Comparison of ENCODE assay signal across 13 cellular contexts in genomic region chr9:17800397-17800796, GRCh38.
A peak's percentile ranks its signal among the peaks of the same experiment; 100 is the strongest.
DNase-seq lines count a peak whose midpoint lies in the region; TF ChIP-seq lines count a peak whose summit lies in the region.
"Had no signal": no experiment of that assay in that cellular context is flagged by ENCODE, and none has a peak within 500 bp of the region (broad histone marks: within the 10 kb centered on the region; RNA-seq: fewer than 3 reads in every experiment).

No MANE protein-coding gene starts in this region.

- TF ChIP-seq POLR2A in breast epithelium (IDR thresholded peaks at IDR 0.05): no peak

- no peak for TF ChIP-seq CTCF in brain (conservative IDR thresholded peaks at IDR 0.05)
- TF ChIP-seq CTCF in breast epithelium (IDR thresholded peaks at IDR 0.05): no peak
- TF ChIP-seq CTCF in A673 (conservative IDR thresholded peaks at IDR 0.05; ENCODE audit: low read depth, low read length): no peak

- H3K27ac Mint-ChIP-seq in brain: peak overlapping the region in 3 of 5 experiments; percentile 52 to 89 (median 57)
- H3K27ac Mint-ChIP-seq: CD14-positive monocyte; CD8-positive, alpha-beta T cell; HFFc6 had no signal

- H4K5ac ChIP-seq in mesendoderm (ENCODE audit: low read length): no peak overlapping the region

- H3K9me3 Mint-ChIP-seq in brain: no peaks in the 10 kb centered on the region
- H3K9me3 Mint-ChIP-seq: CD14-positive monocyte; CD8-positive, alpha-beta T cell; HFFc6 had no signal

- peak; percentile 21 for DNase-seq in NCI-H446 treated with DMSO at 0.1 percent for 48 hours (lab: John Stamatoyannopoulos, UW)
- no peak for DNase-seq in NCI-H446 (lab: John Stamatoyannopoulos, UW)
- DNase-seq in NCI-H69 (lab: John Stamatoyannopoulos, UW): peak; percentile 18
- peak; percentile 80 for DNase-seq in mesendoderm
- no peak for DNase-seq in breast epithelium (ENCODE audit: low spot score in 2 of 2)
- no peak for DNase-seq in A673 (ENCODE audit: low spot score)
- DNase-seq: CD8-positive, alpha-beta T cell; COR-L47; DMS53; HCEC 1CT; HFFc6 had no signal

- peaks cover 4% of the 10 kb centered on the region for H3K4me1 Mint-ChIP-seq in brain
- H3K4me1 Mint-ChIP-seq: CD14-positive monocyte had no signal

- no peak overlapping the region for H2BK120ac ChIP-seq in mesendoderm (ENCODE audit: low read depth, low read length)

- H4K8ac ChIP-seq in mesendoderm (ENCODE audit: low read depth, low read length): no peak overlapping the region

- WGBS in mesendoderm (ENCODE audit: extremely low coverage, insufficient coverage, low lambda C conversion rate): no CpG with 5 or more reads among the region's 1 CpG

- H2BK5ac ChIP-seq in mesendoderm (ENCODE audit: low read length): peak overlapping the region; percentile 24

- H3K79me2 ChIP-seq in mesendoderm (ENCODE audit: control insufficient read depth, insufficient read depth, low read length): no peaks in the 10 kb centered on the region

- CTCF ChIA-PET in A673 (lab: Charles Lee): no interaction called here

- peaks cover 5% of the 10 kb centered on the region for H3K27me3 Mint-ChIP-seq in brain

- H3K27me3 ChIP-seq in mesendoderm (ENCODE audit: insufficient read depth, low read length, poor library complexity) (no peaks in the 10 kb centered on the region), breast epithelium (no peaks in the 10 kb centered on the region), A673 (replicated peaks; ENCODE audit: insufficient read depth, low read depth, low read length, poor library complexity) (no peaks in the 10 kb centered on the region)

- H3K4me2 ChIP-seq in mesendoderm (ENCODE audit: low read length): no peak overlapping the region

- H2BK15ac ChIP-seq in mesendoderm (replicated peaks; ENCODE audit: low read depth): no peak overlapping the region

- no peak overlapping the region for H3K4me3 Mint-ChIP-seq in brain
- H3K4me3 Mint-ChIP-seq: CD14-positive monocyte; CD8-positive, alpha-beta T cell; HFFc6 had no signal

- no peaks in the 10 kb centered on the region for H3K36me3 ChIP-seq in mesendoderm (ENCODE audit: control insufficient read depth, insufficient read depth, low read length)
- no peaks in the 10 kb centered on the region for H3K36me3 ChIP-seq in breast epithelium
- H3K36me3 ChIP-seq in A673 (ENCODE audit: insufficient read depth, low read length, poor library complexity, severe bottlenecking): no peaks in the 10 kb centered on the region

- H3K27ac ChIP-seq in mesendoderm (ENCODE audit: low read depth, low read length) (peak overlapping the region; percentile 4), breast epithelium (no peak overlapping the region), A673 (ENCODE audit: low read depth, low read length, poor library complexity, severe bottlenecking) (no peak overlapping the region)

- no peaks in the 10 kb centered on the region for H3K36me3 Mint-ChIP-seq in brain
- H3K36me3 Mint-ChIP-seq: CD14-positive monocyte; CD8-positive, alpha-beta T cell had no signal

- H3K56ac ChIP-seq in mesendoderm (ENCODE audit: low read length): peak overlapping the region; percentile 6

- no peak overlapping the region for H3K9ac ChIP-seq in mesendoderm (ENCODE audit: low read length)

- H2AK5ac ChIP-seq in mesendoderm (ENCODE audit: low read length): no peak overlapping the region

- peak overlapping the region; percentile 23 for H3K18ac ChIP-seq in mesendoderm (ENCODE audit: low read length)

- H3K4me3 ChIP-seq in mesendoderm (ENCODE audit: low read length) (no peak overlapping the region), breast epithelium (no peak overlapping the region), A673 (ENCODE audit: low read depth, low read length, poor library complexity, severe bottlenecking) (no peak overlapping the region)

- H3K79me1 ChIP-seq in mesendoderm (ENCODE audit: low read length): no peaks in the 10 kb centered on the region

- no peak overlapping the region for H3K23ac ChIP-seq in mesendoderm (ENCODE audit: low read length)

- no TSS peak for BruUV-seq in A673 (replicated peaks; lab: Mats Ljungman, UMichigan)

- POLR2A ChIA-PET in A673 (lab: Charles Lee; ENCODE audit: low non-redundant PET): no interaction called here

- no peak overlapping the region for H3K4ac ChIP-seq in mesendoderm (ENCODE audit: low read depth, low read length)

- H3K4me1 ChIP-seq in mesendoderm (ENCODE audit: control insufficient read depth, low read depth, low read length): peaks cover 7% of the 10 kb centered on the region
- H3K4me1 ChIP-seq in breast epithelium: no peaks in the 10 kb centered on the region
- H3K4me1 ChIP-seq in A673 (ENCODE audit: insufficient read depth, low read length, poor library complexity, severe bottlenecking): no peaks in the 10 kb centered on the region

- H3K9me3 ChIP-seq in breast epithelium (no peaks in the 10 kb centered on the region), A673 (ENCODE audit: low read depth, low read length, poor library complexity, severe bottlenecking) (no peaks in the 10 kb centered on the region)

- intact Hi-C loops in breast epithelium (cut with DNase I; ENCODE audit: low total_unique reads): loop anchor here (5.0 to 10.0 kb wide), 2 partner anchors 534 to 1682 kb away; no protein-coding TSS in a partner anchor
- intact Hi-C loops in A673 (cut with micrococcal nuclease; ENCODE audit: unreplicated experiment): no loop called here

Comparison
In these comparisons a context has a peak if more than half of its experiments do, and no peak if none do; other contexts are left out.
1. DNase-seq: peak in NCI-H446 treated with DMSO at 0.1 percent for 48 hours (single experiment), NCI-H69 (single experiment) and mesendoderm (single experiment); none in NCI-H446 (0 of 2), breast epithelium (0 of 2) and A673 (single experiment).